Comparison of ENCODE assay signal across 8 cellular contexts in the genomic region with DNA sequence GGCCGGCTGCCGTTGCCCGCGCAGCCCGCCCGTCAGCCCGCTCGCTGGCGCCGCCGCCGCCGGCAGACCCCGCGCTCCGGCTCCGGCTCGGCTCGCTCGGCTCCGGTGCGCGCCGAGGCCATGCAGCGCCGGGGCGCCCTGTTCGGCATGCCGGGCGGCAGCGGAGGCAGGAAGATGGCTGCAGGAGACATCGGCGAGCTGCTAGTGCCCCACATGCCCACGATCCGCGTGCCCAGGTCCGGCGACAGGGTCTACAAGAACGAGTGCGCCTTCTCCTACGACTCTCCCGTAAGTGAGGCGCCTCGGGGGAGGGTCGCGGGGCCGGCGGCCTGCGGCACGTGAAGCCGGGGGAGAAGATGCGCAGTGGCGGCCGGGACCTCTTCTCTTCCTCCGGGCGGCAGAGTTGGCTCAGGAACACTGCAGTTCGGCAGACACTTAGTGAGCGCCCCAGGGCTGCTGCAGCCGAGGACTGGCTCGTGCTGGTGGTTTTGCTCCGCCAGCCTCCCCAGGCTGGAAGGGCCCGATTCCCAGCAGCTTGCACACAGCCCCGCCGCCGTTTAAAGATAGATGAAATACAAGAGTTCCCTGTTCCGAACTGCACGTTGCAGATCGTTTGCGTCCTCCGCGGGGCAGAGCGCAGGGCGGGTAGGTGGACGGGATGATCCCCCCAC. TPM values are rescaled to one million over a fixed set of nuclear protein-coding genes. Genes with fewer than 3 reads are reported as not detected.
A peak's percentile ranks its signal among the peaks of the same experiment; 100 is the strongest.
DNase-seq lines count a peak whose midpoint lies in the region; ATAC-seq lines count a peak whose summit lies in the region.

No MANE protein-coding gene starts in this region.

- DNase-seq in CD4-positive, alpha-beta memory T cell, result peak in 4 of 5 donors; percentile 64 to 71 (median 69)
- peak; percentile 84 for DNase-seq in NCI-H748 (lab: John Stamatoyannopoulos, UW; ENCODE audit: unreplicated experiment)
- peak; percentile 13 to 31 for DNase-seq in activated CD8-positive, alpha-beta memory T cell treated with anti-CD3 and anti-CD28 coated beads for 1 hour (ENCODE audit: extremely low read depth in 1 of 2, low read depth in 1 of 2)
- peak; percentile 19 to 43 (median 21) for DNase-seq in effector memory CD4-positive, alpha-beta T cell
- peak; percentile 89 for DNase-seq in mesenchymal stem cell
- DNase-seq in stimulated activated CD8-positive, alpha-beta memory T cell treated with anti-CD3 and anti-CD28 coated beads, Interleukin-12 subunit alpha, Interleukin-12 subunit beta, amount 100 ng/mL, for 24 hours (ENCODE audit: extremely low read depth), result peak; percentile 17

- H2BK15ac ChIP-seq in mesenchymal stem cell (ENCODE audit: low read depth, poor library complexity, severe bottlenecking), result peak overlapping the region; percentile 82

- H3K27ac Mint-ChIP-seq in CD4-positive, alpha-beta memory T cell, result peak overlapping the region; percentile 87 to 96 (median 91)

- H3K4ac ChIP-seq in mesenchymal stem cell (ENCODE audit: low read depth in 1 of 2, low read length in 2 of 2), result peak overlapping the region; percentile 75 to 80

- H3K36me3 ChIP-seq in CD4-positive, alpha-beta memory T cell (ENCODE audit: insufficient read depth, low read length), result no peaks in the 10 kb centered on the region
- no peaks in the 10 kb centered on the region for H3K36me3 ChIP-seq in effector memory CD4-positive, alpha-beta T cell (ENCODE audit: control insufficient read depth, insufficient read depth, low read length)
- H3K36me3 ChIP-seq in mesenchymal stem cell (ENCODE audit: control insufficient read depth in 1 of 2, insufficient read depth in 2 of 2, low read depth in 1 of 2, low read length in 2 of 2), result peaks cover 0 to 3% of the 10 kb centered on the region in 2 experiments

- peaks cover 26 to 44% (median 34%) of the 10 kb centered on the region in 4 donors for H3K4me1 Mint-ChIP-seq in CD4-positive, alpha-beta memory T cell

- POLR2A ChIA-PET in CD4-positive, alpha-beta memory T cell (lab: Charles Lee; ENCODE audit: partially characterized antibody), result interaction anchor here (0.6 to 1.7 kb wide), 9 partner anchors 9 to 949 kb away, joined by 3 to 8 read pairs (median 4); a partner anchor contains a TSS

- peak overlapping the region; percentile 48 for H4K91ac ChIP-seq in mesenchymal stem cell (ENCODE audit: low read length)

- intact Hi-C loops in CD4-positive, alpha-beta memory T cell (cut with micrococcal nuclease), result loop anchor here (1.0 to 5.0 kb wide), 4 partner anchors 49 to 1334 kb away; a partner anchor contains a TSS

- H2BK120ac ChIP-seq in mesenchymal stem cell (ENCODE audit: low read depth, low read length), result peak overlapping the region; percentile 89

- H3K4me1 ChIP-seq in CD4-positive, alpha-beta memory T cell (ENCODE audit: insufficient read depth, low read length), result peaks cover 21% of the 10 kb centered on the region
- H3K4me1 ChIP-seq in effector memory CD4-positive, alpha-beta T cell (ENCODE audit: control insufficient read depth, insufficient read depth, low read length, poor library complexity, severe bottlenecking), result peaks cover 5% of the 10 kb centered on the region
- peaks cover 4% of the 10 kb centered on the region for H3K4me1 ChIP-seq in mesenchymal stem cell (ENCODE audit: control insufficient read depth, insufficient read depth, low read depth, low read length)

- H3K27me3 ChIP-seq in CD4-positive, alpha-beta memory T cell (ENCODE audit: insufficient read depth, low read length), result no peaks in the 10 kb centered on the region
- no peaks in the 10 kb centered on the region for H3K27me3 ChIP-seq in effector memory CD4-positive, alpha-beta T cell (replicated peaks; ENCODE audit: control insufficient read depth, insufficient read depth, low read length, poor library complexity, severe bottlenecking)
- no peaks in the 10 kb centered on the region for H3K27me3 ChIP-seq in mesenchymal stem cell (ENCODE audit: control insufficient read depth in 1 of 2, insufficient read depth in 1 of 2, low read length in 2 of 2)

- H2AK5ac ChIP-seq in mesenchymal stem cell (ENCODE audit: low read length, severe bottlenecking), result peak overlapping the region; percentile 68

- H3K18ac ChIP-seq in mesenchymal stem cell (ENCODE audit: low read depth in 1 of 2, low read length in 2 of 2), result peak overlapping the region; percentile 65 to 73

- H3K4me3 ChIP-seq in CD4-positive, alpha-beta memory T cell (ENCODE audit: low read length in 2 of 2), result peak overlapping the region; percentile 77 to 82
- peak overlapping the region; percentile 93 for H3K4me3 ChIP-seq in effector memory CD4-positive, alpha-beta T cell (ENCODE audit: insufficient read depth, low read depth, low read length, poor library complexity, severe bottlenecking)
- H3K4me3 ChIP-seq in mesenchymal stem cell (ENCODE audit: insufficient read depth in 1 of 2, low read depth in 1 of 2, low read length in 2 of 2), result peak overlapping the region; percentile 82 to 84

- no peaks in the 10 kb centered on the region for H3K9me3 ChIP-seq in CD4-positive, alpha-beta memory T cell (ENCODE audit: control insufficient read depth in 1 of 2, low read length in 2 of 2)
- no peaks in the 10 kb centered on the region for H3K9me3 ChIP-seq in effector memory CD4-positive, alpha-beta T cell (ENCODE audit: control insufficient read depth, low read length)
- H3K9me3 ChIP-seq in mesenchymal stem cell (ENCODE audit: control insufficient read depth, low read length), result no peaks in the 10 kb centered on the region

- peak overlapping the region; percentile 61 for H3K27ac ChIP-seq in CD4-positive, alpha-beta memory T cell (ENCODE audit: low read depth, low read length)
- H3K27ac ChIP-seq in effector memory CD4-positive, alpha-beta T cell (ENCODE audit: insufficient read depth, low read length, poor library complexity, severe bottlenecking), result peak overlapping the region; percentile 71
- peak overlapping the region; percentile 91 for H3K27ac ChIP-seq in mesenchymal stem cell (ENCODE audit: low read length, poor library complexity, severe bottlenecking)

- peak overlapping the region; percentile 87 to 97 (median 96) for H3K4me3 Mint-ChIP-seq in CD4-positive, alpha-beta memory T cell

- peak overlapping the region in 1 of 2 experiments; percentile 57 for H3K14ac ChIP-seq in mesenchymal stem cell (ENCODE audit: low read length in 2 of 2)

- peaks cover 3% of the 10 kb centered on the region for H3K79me1 ChIP-seq in mesenchymal stem cell (replicated peaks; ENCODE audit: low read length, poor library complexity, severe bottlenecking)

- H3K36me3 Mint-ChIP-seq in CD4-positive, alpha-beta memory T cell, result peaks cover 11 to 14% of the 10 kb centered on the region in 2 donors

- CTCF ChIA-PET in CD4-positive, alpha-beta memory T cell (lab: Charles Lee; ENCODE audit: partially characterized antibody), result interaction anchor here (0.7 to 1.2 kb wide), 2 partner anchors 91 to 221 kb away, joined by 3 read pairs; a partner anchor contains a TSS

- ATAC-seq in GM19372 (IDR thresholded peaks at IDR 0.05; ENCODE audit: low read depth, unreplicated experiment) (peak; percentile 47), HG03469 (IDR thresholded peaks at IDR 0.05; ENCODE audit: unreplicated experiment) (peak; percentile 37)

- peak overlapping the region; percentile 81 for H4K8ac ChIP-seq in mesenchymal stem cell (ENCODE audit: low read length)

- H2BK12ac ChIP-seq in mesenchymal stem cell (ENCODE audit: low read length in 2 of 2), result peak overlapping the region; percentile 18 to 65

- H2BK5ac ChIP-seq in mesenchymal stem cell (ENCODE audit: low read depth, low read length, poor library complexity, severe bottlenecking), result peak overlapping the region; percentile 90

- H3K23ac ChIP-seq in mesenchymal stem cell (ENCODE audit: low read length in 2 of 2), result peak overlapping the region in 1 of 2 experiments; percentile 73

- WGBS in mesenchymal stem cell, result under 1% methylated on average over 54 of the region's 74 CpGs

- H2AFZ ChIP-seq in mesenchymal stem cell (ENCODE audit: low read depth, low read length), result peak overlapping the region; percentile 91

- H3K4me2 ChIP-seq in mesenchymal stem cell (ENCODE audit: low read length, poor library complexity, severe bottlenecking), result peak overlapping the region; percentile 90

- no peaks in the 10 kb centered on the region for H3K27me3 Mint-ChIP-seq in CD4-positive, alpha-beta memory T cell

- H3K9ac ChIP-seq in mesenchymal stem cell (ENCODE audit: low read length), result peak overlapping the region; percentile 89

- no peaks in the 10 kb centered on the region for H3K9me3 Mint-ChIP-seq in CD4-positive, alpha-beta memory T cell

RNA-seq across cellular contexts. Expression of a gene that starts 0.4 kb away (rescaled TPM):
- 10 to 100 TPM in 1 of 2 experiments, 1 to 10 TPM in 1; 9.7 to 11.6 TPM for total RNA-seq in CD4-positive, alpha-beta memory T cell
- 1 to 10 TPM; 5.3 to 9.4 TPM for polyA plus RNA-seq in CD4-positive, alpha-beta memory T cell
- polyA plus RNA-seq in mesenchymal stem cell (2013, experiment 1 of 2), result 7.2 TPM
- polyA plus RNA-seq in mesenchymal stem cell (2013, experiment 2 of 2), result 7.0 TPM

RNA-seq across cellular contexts. Expression of a gene that starts 48.6 kb away (rescaled TPM):
- total RNA-seq in CD4-positive, alpha-beta memory T cell, result 10 to 100 TPM; 55.7 to 63.6 TPM
- polyA plus RNA-seq in CD4-positive, alpha-beta memory T cell, result 100 to 1,000 TPM in 1 of 2 donors, 10 to 100 TPM in 1; 82.3 to 121 TPM
- 80.4 TPM for polyA plus RNA-seq in mesenchymal stem cell (2013, experiment 1 of 2)
- polyA plus RNA-seq in mesenchymal stem cell (2013, experiment 2 of 2), result 85.2 TPM

RNA-seq across cellular contexts. Expression of a gene that starts 48.8 kb away (rescaled TPM):
- total RNA-seq in CD4-positive, alpha-beta memory T cell, result 10 to 100 TPM; 16.9 to 17.3 TPM
- polyA plus RNA-seq in CD4-positive, alpha-beta memory T cell, result 10 to 100 TPM; 47.9 to 61.8 TPM
- 82.8 TPM for polyA plus RNA-seq in mesenchymal stem cell (2013, experiment 1 of 2)
- polyA plus RNA-seq in mesenchymal stem cell (2013, experiment 2 of 2), result 83.1 TPM

Comparison
In these comparisons a context has a peak if more than half of its experiments do, and no peak if none do; other contexts are left out.
1. Peak in every context shown above with its lines: DNase-seq, ATAC-seq, H3K4me3 ChIP-seq and H3K27ac ChIP-seq.
2. DNase-seq: peak in every context shown above with its lines; median percentile 89 in mesenchymal stem cell; 84 in NCI-H748; 69 in CD4-positive, alpha-beta memory T cell; 22 in activated CD8-positive, alpha-beta memory T cell treated with anti-CD3 and anti-CD28 coated beads for 1 hour; 21 in effector memory CD4-positive, alpha-beta T cell; 17 in stimulated activated CD8-positive, alpha-beta memory T cell treated with anti-CD3 and anti-CD28 coated beads, Interleukin-12 subunit alpha, Interleukin-12 subunit beta, amount 100 ng/mL, for 24 hours.